In the genomic region with DNA sequence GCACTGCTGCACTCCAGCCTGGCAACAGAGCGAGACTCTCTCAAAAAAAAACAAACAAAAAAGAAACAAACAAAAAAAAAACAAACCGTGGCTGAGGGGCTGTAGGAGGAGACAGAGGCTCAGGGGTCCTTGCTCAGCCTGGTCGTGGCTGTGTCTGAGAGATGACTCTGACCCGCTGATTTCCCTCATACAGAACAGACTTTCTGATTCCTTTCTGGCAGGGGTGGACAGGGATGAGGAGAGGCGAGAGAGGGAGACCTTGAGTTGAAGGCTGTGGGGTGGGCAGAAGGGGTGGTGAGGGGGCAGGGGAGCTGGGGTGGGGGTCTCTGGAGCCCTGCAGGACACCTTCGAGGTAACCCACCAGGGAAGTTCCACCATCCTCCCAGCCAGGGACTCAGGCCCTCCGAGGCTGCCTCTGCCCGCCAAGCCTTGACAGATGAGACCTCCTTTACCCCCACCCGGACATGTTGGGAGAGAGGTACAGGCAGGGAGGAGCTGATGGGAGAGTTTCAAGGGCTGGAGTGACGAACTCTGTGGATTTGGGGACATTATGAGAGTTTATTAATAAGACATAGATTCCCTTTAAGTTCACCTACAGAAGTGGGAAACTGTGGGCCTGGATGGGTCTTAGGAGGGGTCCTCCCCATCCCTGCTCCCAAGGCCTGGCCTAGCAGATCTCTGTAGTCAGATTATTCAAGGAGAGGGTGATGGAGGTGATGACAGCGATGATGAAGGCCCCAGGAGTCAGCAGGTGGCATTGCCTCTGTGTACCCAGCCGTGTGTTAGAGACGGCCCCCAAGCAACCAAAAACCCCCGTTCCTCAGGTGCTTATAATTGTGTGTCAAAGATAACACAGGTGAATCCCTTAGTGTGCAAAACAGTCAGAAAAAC, we compare ENCODE assay signal across 36 cellular contexts. TPM values are rescaled to one million over a fixed set of nuclear protein-coding genes. Genes with fewer than 3 reads are reported as not detected.
"Had no signal": no experiment of that assay in that cellular context is flagged by ENCODE, and none has a peak within 500 bp of the region (broad histone marks: within the 10 kb centered on the region; RNA-seq: fewer than 3 reads in every experiment).

No MANE protein-coding gene starts in this region.

- ATAC-seq: activated CD4-positive, CD25-positive, alpha-beta regulatory T cell treated with anti-CD3 and anti-CD28 coated beads, Interleukin-2, amount 50 U/mL, for 24 hours; activated naive CD4-positive, alpha-beta T cell treated with anti-CD3 and anti-CD28 coated beads, Interleukin-2, amount 50 U/mL, for 72 hours; body of pancreas; effector memory CD8-positive, alpha-beta T cell; left lobe of liver; lower lobe of right lung; mucosa of descending colon; pancreas had no signal

- H3K36me3 Mint-ChIP-seq: activated naive CD4-positive, alpha-beta T cell treated with anti-CD3 and anti-CD28 coated beads, Interleukin-2, amount 50 U/mL, for 72 hours had no signal

- H3K4me3 Mint-ChIP-seq: effector memory CD8-positive, alpha-beta T cell; nephron had no signal

- H3K27ac ChIP-seq: body of pancreas, cardiac muscle cell, lower lobe of right lung, pancreas, prostate gland, suprapubic skin, tibial artery, VCaP had no signal

- H3K9me3 ChIP-seq: body of pancreas, lower lobe of right lung, mucosa of descending colon, pancreas, prostate gland, suprapubic skin had no signal

- DNase-seq: activated CD4-positive, alpha-beta T cell treated with anti-CD3 and anti-CD28 coated beads for 48 hours; activated CD4-positive, alpha-beta T cell treated with anti-CD3 and anti-CD28 coated beads, Interleukin-2, amount 50 U/mL, for 48 hours; activated CD8-positive, alpha-beta memory T cell treated with anti-CD3 and anti-CD28 coated beads, Interleukin-2, amount 50 U/mL, for 4 hours; activated gamma-delta T cell treated with Interleukin-2 at 50 U/mL for 16 hours; activated T-cell treated with anti-CD3 and anti-CD28 coated beads, Interleukin-2, amount 50 U/mL, for 1 hour; body of pancreas; cortex of kidney; effector memory CD8-positive, alpha-beta T cell; foreskin fibroblast; head of caudate nucleus; hippocampal formation; kidney glomerular epithelial cell; lower lobe of right lung; pancreas; sigmoid colon; small intestine; stimulated activated CD4-positive, alpha-beta T cell treated with anti-CD3 and anti-CD28 coated beads, Interleukin-1b, Interleukin-23, amount 100 ng/mL, for 48 hours; stimulated activated CD4-positive, alpha-beta T cell treated with anti-CD3 and anti-CD28 coated beads, Interleukin-4, amount 100 ng/mL, for 4 hours; stimulated activated CD8-positive, alpha-beta memory T cell treated with anti-CD3 and anti-CD28 coated beads, Interleukin-4, amount 100 ng/mL, for 48 hours; stimulated activated naive CD4-positive, alpha-beta T cell; T-helper 9 cell; tibial artery had no signal

- H3K4me3 ChIP-seq: body of pancreas, cardiac muscle cell, lower lobe of right lung, mucosa of descending colon, pancreas, prostate gland, sigmoid colon, suprapubic skin, tibial artery had no signal

- H3K36me3 ChIP-seq: cardiac muscle cell, lower lobe of right lung, pancreas, prostate gland, sigmoid colon, suprapubic skin, tibial artery had no signal

- H3K27ac Mint-ChIP-seq: effector memory CD8-positive, alpha-beta T cell; nephron had no signal

RNA-seq across cellular contexts. Expression of gene MUC12, which starts 2.0 kb away (rescaled TPM):
- total RNA-seq: body of pancreas; endothelial cell of umbilical vein; suprapubic skin; T-helper 1 cell treated with Interleukin-12 subunit alpha and Interleukin-12 subunit beta and Interleukin-4 antibody, amounts not matched to agents 30 ng/mL and 1 ng/mL, for 36 hours had no signal
- polyA plus RNA-seq: cardiac muscle cell, endothelial cell of umbilical vein had no signal

RNA-seq across cellular contexts. Expression of gene MUC3A, which starts 22.0 kb away (rescaled TPM):
- total RNA-seq: cardiac muscle cell; endothelial cell of umbilical vein; suprapubic skin; T-helper 1 cell treated with Interleukin-12 subunit alpha and Interleukin-12 subunit beta and Interleukin-4 antibody, amounts not matched to agents 30 ng/mL and 1 ng/mL, for 36 hours had no signal
- polyA plus RNA-seq: endothelial cell of umbilical vein had no signal

RNA-seq across cellular contexts. Expression of gene MUC17, which starts 48.5 kb away (rescaled TPM):
- total RNA-seq: activated CD8-positive, alpha-beta memory T cell treated with anti-CD3 and anti-CD28 coated beads for 36 hours; activated naive CD4-positive, alpha-beta T cell treated with anti-CD3 and anti-CD28 coated beads, Interleukin-2, amount 50 U/mL, for 72 hours; cardiac muscle cell; endothelial cell of umbilical vein; left lobe of liver; lower lobe of right lung; T-helper 1 cell treated with Interleukin-12 subunit alpha and Interleukin-12 subunit beta and Interleukin-4 antibody, amounts not matched to agents 30 ng/mL and 1 ng/mL, for 36 hours; ureter had no signal
- polyA plus RNA-seq: cardiac muscle cell, endothelial cell of umbilical vein, esophagus, pancreas had no signal
